ENCODE assay signal across 9 cellular contexts in genomic region chr14:51847489-51847796, GRCh38. TPM values are rescaled to one million over a fixed set of nuclear protein-coding genes. Genes with fewer than 3 reads are reported as not detected.
DNase-seq lines count a peak whose midpoint lies in the region; ATAC-seq and TF ChIP-seq lines count a peak whose summit lies in the region.
"Had no signal": no experiment of that assay in that cellular context is flagged by ENCODE, and none has a peak within 500 bp of the region (broad histone marks: within the 10 kb centered on the region; RNA-seq: fewer than 3 reads in every experiment).

No MANE protein-coding gene starts in this region.

- no peak for TF ChIP-seq CTCF in heart right ventricle (IDR thresholded peaks at IDR 0.05)

- peaks cover 18% of the 10 kb centered on the region; the same call in 1 of the 2 replicates for H3K4me1 ChIP-seq in iPS-20b (ENCODE audit: insufficient read depth, low read length)
- peaks cover 8% of the 10 kb centered on the region for H3K4me1 ChIP-seq in thymus (ENCODE audit: control insufficient read depth, insufficient read depth, low read length)
- peaks cover 0 to 41% (median 6%) of the 10 kb centered on the region in 9 donors for H3K4me1 ChIP-seq in heart right ventricle

- H3K9me3 Mint-ChIP-seq in activated T-cell treated with anti-CD3 and anti-CD28 coated beads, Interleukin-2, amount 50 U/mL, for 4 hours: peaks cover 23% of the 10 kb centered on the region
- peaks cover 30% of the 10 kb centered on the region for H3K9me3 Mint-ChIP-seq in activated CD4-positive, alpha-beta memory T cell treated with anti-CD3 and anti-CD28 coated beads for 36 hours

- POLR2A ChIA-PET in activated CD4-positive, alpha-beta memory T cell treated with anti-CD3 and anti-CD28 coated beads for 36 hours (lab: Charles Lee): interaction anchor here (0.6 to 3.9 kb wide), 12 partner anchors 8 to 58 kb away, joined by 3 to 64 read pairs (median 10); partner anchors contain the start of gene GNG2

- H3K4me3 ChIP-seq in iPS-20b (ENCODE audit: low read length) (peak overlapping the region; percentile 70; the same call in 1 of the 2 replicates), thymus (ENCODE audit: low read length) (peak overlapping the region; percentile 63), heart right ventricle (peak overlapping the region in 2 of 10 donors; percentile 32 to 40)

- peak overlapping the region; percentile 98 for H3K27ac Mint-ChIP-seq in activated CD4-positive, alpha-beta memory T cell treated with anti-CD3 and anti-CD28 coated beads for 36 hours

- H3K36me3 ChIP-seq in iPS-20b (ENCODE audit: insufficient read depth, low read depth, low read length) (no peaks in the 10 kb centered on the region), thymus (ENCODE audit: control insufficient read depth, insufficient read depth) (no peaks in the 10 kb centered on the region), heart right ventricle (no peaks in the 10 kb centered on the region)

- CTCF ChIA-PET in activated CD4-positive, alpha-beta memory T cell treated with anti-CD3 and anti-CD28 coated beads for 36 hours (lab: Charles Lee): interaction anchor here (1.1 to 3.2 kb wide), 7 partner anchors 8 to 131 kb away, joined by 3 to 26 read pairs (median 7); partner anchors contain the start of gene GNG2

- DNase-seq in activated T-cell treated with anti-CD3 and anti-CD28 coated beads, Interleukin-2, amount 50 U/mL, for 4 hours: no peak
- no peak for DNase-seq in activated T-cell treated with anti-CD3 and anti-CD28 coated beads, Interleukin-2, amount 50 U/mL, for 1 hour
- no peak for DNase-seq in activated CD4-positive, alpha-beta memory T cell treated with anti-CD3 and anti-CD28 coated beads for 36 hours
- DNase-seq in heart right ventricle (no peak), germinal center (ENCODE audit: low spot score) (no peak)
- no peak for DNase-seq in stimulated activated naive CD4-positive, alpha-beta T cell (lab: John Stamatoyannopoulos, UW)
- DNase-seq: NCI-H82 had no signal

- H3K9me3 ChIP-seq in iPS-20b (ENCODE audit: insufficient read depth, low read depth, low read length): no peaks in the 10 kb centered on the region
- H3K9me3 ChIP-seq in thymus (ENCODE audit: control insufficient read depth): no peaks in the 10 kb centered on the region
- no peaks in the 10 kb centered on the region for H3K9me3 ChIP-seq in heart right ventricle

- intact Hi-C loops in activated CD4-positive, alpha-beta memory T cell treated with anti-CD3 and anti-CD28 coated beads for 36 hours (cut with micrococcal nuclease): loop anchor here (1.0 to 10.0 kb wide), 15 partner anchors 13 to 1615 kb away; partner anchors contain the start of genes DMAC2L, GNG2, L2HGDH and RTRAF
- intact Hi-C loops in heart right ventricle (cut with DNase I): loop anchor here in 1 of 10 donors (10.0 kb wide), 1 partner anchor 127 kb away; no protein-coding TSS in a partner anchor

- H3K27me3 ChIP-seq in iPS-20b (ENCODE audit: insufficient read depth, low read length): no peaks in the 10 kb centered on the region
- H3K27me3 ChIP-seq in thymus (ENCODE audit: control insufficient read depth, insufficient read depth): no peaks in the 10 kb centered on the region
- no peaks in the 10 kb centered on the region for H3K27me3 ChIP-seq in heart right ventricle

- H3K27ac ChIP-seq in iPS-20b (ENCODE audit: low read length): peak overlapping the region; percentile 17
- H3K27ac ChIP-seq in thymus (ENCODE audit: low read depth): peak overlapping the region; percentile 100
- H3K27ac ChIP-seq in heart right ventricle: peak overlapping the region in 5 of 10 donors; percentile 17 to 90 (median 35)

- peak overlapping the region; percentile 29; the same call in 1 of the 2 replicates for H3K9ac ChIP-seq in iPS-20b (ENCODE audit: low read depth, low read length)

- 26% methylated on average over 4 of the region's 4 CpGs for WGBS in thymus
- WGBS in heart right ventricle, 2 donors: 76 to 80% methylated on average over 4 of the region's 4 CpGs

- peaks cover 15% of the 10 kb centered on the region for H3K36me3 Mint-ChIP-seq in activated T-cell treated with anti-CD3 and anti-CD28 coated beads, Interleukin-2, amount 50 U/mL, for 4 hours (ENCODE audit: insufficient read depth)
- H3K36me3 Mint-ChIP-seq in activated CD4-positive, alpha-beta memory T cell treated with anti-CD3 and anti-CD28 coated beads for 36 hours: peaks cover 30% of the 10 kb centered on the region

- no peaks in the 10 kb centered on the region for H3K27me3 Mint-ChIP-seq in activated T-cell treated with anti-CD3 and anti-CD28 coated beads, Interleukin-2, amount 50 U/mL, for 4 hours (ENCODE audit: low read depth)
- peaks cover 2% of the 10 kb centered on the region for H3K27me3 Mint-ChIP-seq in activated CD4-positive, alpha-beta memory T cell treated with anti-CD3 and anti-CD28 coated beads for 36 hours

- no peak for ATAC-seq in activated T-cell treated with anti-CD3 and anti-CD28 coated beads, Interleukin-2, amount 50 U/mL, for 4 hours
- no peak for ATAC-seq in heart right ventricle

- H3K4me3 Mint-ChIP-seq in activated T-cell treated with anti-CD3 and anti-CD28 coated beads, Interleukin-2, amount 50 U/mL, for 4 hours: peak overlapping the region; percentile 77
- peak overlapping the region; percentile 87 for H3K4me3 Mint-ChIP-seq in activated CD4-positive, alpha-beta memory T cell treated with anti-CD3 and anti-CD28 coated beads for 36 hours

- H3K4me1 Mint-ChIP-seq in activated T-cell treated with anti-CD3 and anti-CD28 coated beads, Interleukin-2, amount 50 U/mL, for 4 hours (ENCODE audit: low read depth): peaks cover 77% of the 10 kb centered on the region
- H3K4me1 Mint-ChIP-seq in activated CD4-positive, alpha-beta memory T cell treated with anti-CD3 and anti-CD28 coated beads for 36 hours (ENCODE audit: low read depth): peaks cover 81% of the 10 kb centered on the region

RNA-seq across cellular contexts. Expression of gene GNG2, which starts 13.0 kb away (rescaled TPM):
- total RNA-seq in activated T-cell treated with anti-CD3 and anti-CD28 coated beads, Interleukin-2, amount 50 U/mL, for 4 hours: 10 to 100 TPM; 28.4 to 47.3 (median 42.9) TPM
- total RNA-seq in activated CD4-positive, alpha-beta memory T cell treated with anti-CD3 and anti-CD28 coated beads for 36 hours: 100 to 1,000 TPM; 146 TPM
- polyA plus RNA-seq in thymus (43.6 TPM), heart right ventricle (1 to 10 TPM; 3.6 to 5.6 TPM)
- total RNA-seq in heart right ventricle: 10 to 100 TPM in 2 of 10 donors, 1 to 10 TPM in 8; 3.6 to 20.6 (median 8.0) TPM
